7 cellular contexts compared by ENCODE assay signal in genomic region chr7:147635288-147635687, GRCh38.
"Had no signal": no experiment of that assay in that cellular context is flagged by ENCODE, and none has a peak within 500 bp of the region (broad histone marks: within the 10 kb centered on the region; RNA-seq: fewer than 3 reads in every experiment).

No MANE protein-coding gene starts in this region.

- H3K4me3 ChIP-seq: K562 had no signal

- H3K27ac ChIP-seq: HL-60 had no signal

- H3K36me3 Mint-ChIP-seq: IgD-negative memory B cell had no signal

- ATAC-seq: HepG2, K562 had no signal

- DNase-seq: IMR-90, KBM-7, KG1 had no signal

- H3K4me3 Mint-ChIP-seq: IgD-negative memory B cell had no signal

- H3K27me3 Mint-ChIP-seq: IgD-negative memory B cell had no signal

- H3K27ac Mint-ChIP-seq: IgD-negative memory B cell had no signal

- FAIRE-seq: HepG2, K562 had no signal

- H3K4me1 Mint-ChIP-seq: IgD-negative memory B cell had no signal
